8 cellular contexts compared by ENCODE assay signal in genomic region chr16:78503501-78504110, GRCh38.
DNase-seq lines count a peak whose midpoint lies in the region; ATAC-seq, FAIRE-seq and TF ChIP-seq lines count a peak whose summit lies in the region.

No MANE protein-coding gene starts in this region.

- no peak overlapping the region for H3K27ac ChIP-seq in MM.1S (ENCODE audit: low read length)

- no peaks in the 10 kb centered on the region for H3F3A ChIP-seq in MM.1S (ENCODE audit: insufficient read depth, low read length)

- H3K9me3 ChIP-seq in MM.1S (replicated peaks; ENCODE audit: insufficient read depth, low read length), result no peaks in the 10 kb centered on the region
- no peaks in the 10 kb centered on the region for H3K9me3 ChIP-seq in mucosa of descending colon

- TF ChIP-seq CTCF in MM.1S (IDR thresholded peaks at IDR 0.05; ENCODE audit: low read length) (peak; percentile 59), mucosa of descending colon (IDR thresholded peaks at IDR 0.05) (peak; percentile 62)

- no peak overlapping the region for H3K4me3 ChIP-seq in MM.1S (ENCODE audit: low read length)
- H3K4me3 ChIP-seq in mucosa of descending colon, result no peak overlapping the region

- intact Hi-C loops in mucosa of descending colon (cut with DNase I, micrococcal nuclease), result loop anchor here in 1 of 2 donors (5.0 kb wide), 1 partner anchor 1099 kb away; the partner anchor contains the start of gene MAF

- peak; percentile 6 to 13 for DNase-seq in activated CD8-positive, alpha-beta memory T cell treated with anti-CD3 and anti-CD28 coated beads for 4 hours (ENCODE audit: low read depth in 2 of 2)
- no peak for DNase-seq in activated CD8-positive, alpha-beta memory T cell treated with anti-CD3 and anti-CD28 coated beads for 24 hours
- DNase-seq in MM.1S (peak; percentile 16), mucosa of descending colon (peak in 1 of 3 donors; percentile 83), urothelium cell line (ENCODE audit: low spot score) (peak; percentile 43)
- DNase-seq in effector CD4-positive, alpha-beta T cell, result peak; percentile 48

- no peaks in the 10 kb centered on the region for H3K9me2 ChIP-seq in MM.1S (replicated peaks; ENCODE audit: insufficient read depth, low read length)

- H3K36me3 ChIP-seq in MM.1S (replicated peaks; ENCODE audit: insufficient read depth, low read length) (no peaks in the 10 kb centered on the region), mucosa of descending colon (ENCODE audit: low read depth) (no peaks in the 10 kb centered on the region)

- H3K79me2 ChIP-seq in MM.1S (ENCODE audit: low read length), result no peaks in the 10 kb centered on the region

- no peaks in the 10 kb centered on the region for H3K4me1 ChIP-seq in MM.1S (ENCODE audit: low read length)
- H3K4me1 ChIP-seq in mucosa of descending colon (ENCODE audit: low read depth), result no peaks in the 10 kb centered on the region

- ATAC-seq in mucosa of descending colon (peak; percentile 60), GM21526 (IDR thresholded peaks at IDR 0.05; ENCODE audit: low FRiP score, unreplicated experiment) (no peak)

- FAIRE-seq in TTC549 (lab: Jason Lieb, UNC), result peak; percentile 13
- no peak for FAIRE-seq in urothelium cell line (lab: Jason Lieb, UNC)

- no peaks in the 10 kb centered on the region for H3K27me3 ChIP-seq in MM.1S (replicated peaks; ENCODE audit: insufficient read depth, low read length)

- no peak overlapping the region for H3K9ac ChIP-seq in MM.1S (ENCODE audit: low read length)

- no peak overlapping the region for H3K4me2 ChIP-seq in MM.1S (ENCODE audit: low read depth, low read length)

- H4K20me1 ChIP-seq in MM.1S (ENCODE audit: insufficient read depth, low read length), result no peaks in the 10 kb centered on the region

- H2AFZ ChIP-seq in MM.1S (ENCODE audit: low read length), result no peak overlapping the region
